8 cellular contexts compared by ENCODE assay signal in genomic region chr22:50245214-50246072, GRCh38. TPM values are rescaled to one million over a fixed set of nuclear protein-coding genes. Genes with fewer than 3 reads are reported as not detected.
DNase-seq lines count a peak whose midpoint lies in the region; ATAC-seq and TF ChIP-seq lines count a peak whose summit lies in the region.

No MANE protein-coding gene starts in this region.

- DNase-seq in NCI-H2171 (lab: John Stamatoyannopoulos, UW), result peak; percentile 79
- DNase-seq in NCI-H2171 treated with DMSO at 0.1 percent for 48 hours (lab: John Stamatoyannopoulos, UW), result no peak
- peak; percentile 76 to 81 for DNase-seq in activated CD4-positive, alpha-beta T cell treated with anti-CD3 and anti-CD28 coated beads, Interleukin-2, amount 50 U/mL, for 4 hours
- no peak for DNase-seq in foreskin keratinocyte
- no peak for DNase-seq in sciatic nerve (ENCODE audit: low spot score)
- no peak for DNase-seq in NCI-H2081 (lab: John Stamatoyannopoulos, UW)
- DNase-seq in dermis blood vessel endothelial cell, result no peak
- DNase-seq in T-helper 9 cell, result no peak

- ATAC-seq in foreskin keratinocyte, result peak; percentile 44
- peak; percentile 4 for ATAC-seq in sciatic nerve

- intact Hi-C loops in sciatic nerve (cut with DNase I), result loop anchor here (10.0 kb wide), 1 partner anchor 259 kb away; the partner anchor contains the start of genes LMF2 and NCAPH2

- peak overlapping the region; percentile 65 for H3K27ac ChIP-seq in foreskin keratinocyte

- peaks cover 8% of the 10 kb centered on the region for H3K4me1 ChIP-seq in foreskin keratinocyte

- no peaks in the 10 kb centered on the region for H3K27me3 ChIP-seq in foreskin keratinocyte

- TF ChIP-seq CTCF in foreskin keratinocyte (conservative IDR thresholded peaks at IDR 0.05), result no peak

RNA-seq across cellular contexts. Expression of gene TUBGCP6, which starts 0.6 kb away (rescaled TPM):
- total RNA-seq in foreskin keratinocyte, result 21.6 and 22.6 TPM in 2 replicates
- polyA plus RNA-seq in foreskin keratinocyte, result 12.9 and 13.4 TPM in 2 replicates
- 47.6 TPM for total RNA-seq in sciatic nerve
- 28.5 and 38.1 TPM in 2 replicates for total RNA-seq in dermis blood vessel endothelial cell

RNA-seq across cellular contexts. Expression of gene HDAC10, which starts 5.6 kb away (rescaled TPM):
- total RNA-seq in foreskin keratinocyte, result 8.3 and 11.7 TPM in 2 replicates
- 12.7 and 14.0 TPM in 2 replicates for polyA plus RNA-seq in foreskin keratinocyte
- total RNA-seq in sciatic nerve, result 32.4 TPM
- total RNA-seq in dermis blood vessel endothelial cell, result 35.2 and 39.5 TPM in 2 replicates

RNA-seq across cellular contexts. Expression of gene MAPK12, which starts 16.0 kb away (rescaled TPM):
- total RNA-seq in foreskin keratinocyte (13.8 and 20.4 TPM in 2 replicates), sciatic nerve (17.8 TPM), dermis blood vessel endothelial cell (73.4 and 118 TPM in 2 replicates)
- 15.0 and 25.3 TPM in 2 replicates for polyA plus RNA-seq in foreskin keratinocyte

RNA-seq across cellular contexts. Expression of gene MAPK11, which starts 24.7 kb away (rescaled TPM):
- 4.6 and 6.3 TPM in 2 replicates for total RNA-seq in foreskin keratinocyte
- 6.1 and 8.5 TPM in 2 replicates for polyA plus RNA-seq in foreskin keratinocyte
- total RNA-seq in sciatic nerve, result 20.4 TPM
- 21.4 and 41.7 TPM in 2 replicates for total RNA-seq in dermis blood vessel endothelial cell

RNA-seq across cellular contexts. Expression of gene SELENOO, which starts 44.6 kb away (rescaled TPM):
- 28.9 and 29.6 TPM in 2 replicates for total RNA-seq in foreskin keratinocyte
- 34.8 and 38.3 TPM in 2 replicates for polyA plus RNA-seq in foreskin keratinocyte
- 22.6 TPM for total RNA-seq in sciatic nerve
- 32.8 and 47.0 TPM in 2 replicates for total RNA-seq in dermis blood vessel endothelial cell

Comparison
In these comparisons a context has a peak if more than half of its experiments do, and no peak if none do; other contexts are left out.
1. DNase-seq: peak in NCI-H2171 (single experiment) and activated CD4-positive, alpha-beta T cell treated with anti-CD3 and anti-CD28 coated beads, Interleukin-2, amount 50 U/mL, for 4 hours (2 of 2); none in NCI-H2171 treated with DMSO at 0.1 percent for 48 hours (single experiment), foreskin keratinocyte (0 of 2), sciatic nerve (single experiment), NCI-H2081 (0 of 2), dermis blood vessel endothelial cell (single experiment) and T-helper 9 cell (single experiment).